1 cellular context compared by ENCODE assay signal in genomic region chr2:210541280-210541902, GRCh38.
TF ChIP-seq lines count a peak whose summit lies in the region.

No MANE protein-coding gene starts in this region.

TF ChIP-seq in HepG2, 621 proteins besides CTCF, POLR2A, EP300 and RAD21 (continued from another document and continues in another):
- TF ChIP-seq AFF4 (CRISPR knock-in tag; IDR thresholded peaks at IDR 0.05) (no peak), KAT7 (CRISPR knock-in tag; IDR thresholded peaks at IDR 0.05; ENCODE audit: borderline replicate concordance) (peak; percentile 63; the same call in 1 of the 2 replicates), RNF2 (conservative IDR thresholded peaks at IDR 0.05; ENCODE audit: low read depth) (no peak), CEBPG (CRISPR knock-in tag; IDR thresholded peaks at IDR 0.05) (peak; percentile 99), ZNF17 (CRISPR knock-in tag; IDR thresholded peaks at IDR 0.05) (no peak), ZSCAN25 (CRISPR knock-in tag; IDR thresholded peaks at IDR 0.05) (no peak), ZNF430 (CRISPR knock-in tag; IDR thresholded peaks at IDR 0.05) (no peak), ZBTB43 (CRISPR knock-in tag; conservative IDR thresholded peaks at IDR 0.05) (peak; percentile 81), ZFP1 (CRISPR knock-in tag; IDR thresholded peaks at IDR 0.05) (peak; percentile 94; the same call in 1 of the 2 replicates), ZBTB33 (CRISPR knock-in tag; IDR thresholded peaks at IDR 0.05) (no peak), PAX8 (CRISPR knock-in tag; IDR thresholded peaks at IDR 0.05; ENCODE audit: borderline replicate concordance) (no peak), ZNF317 (CRISPR knock-in tag; IDR thresholded peaks at IDR 0.05) (peak; percentile 85; the same call in 1 of the 2 replicates), ZNF543 (CRISPR knock-in tag; IDR thresholded peaks at IDR 0.05) (no peak), ZXDC (CRISPR knock-in tag; IDR thresholded peaks at IDR 0.05) (no peak; the same call in 1 of the 2 replicates), ZBTB34 (CRISPR knock-in tag; IDR thresholded peaks at IDR 0.05) (peak; percentile 31; the same call in 1 of the 2 replicates), HOXA5 (CRISPR knock-in tag; IDR thresholded peaks at IDR 0.05) (peak; percentile 96), SALL2 (CRISPR knock-in tag; IDR thresholded peaks at IDR 0.05) (peak; percentile 82; the same call in 1 of the 2 replicates), POLR2AphosphoS5 (IDR thresholded peaks at IDR 0.05; ENCODE audit: low read depth, low read length) (peak; percentile 42; the same call in 1 of the 2 replicates), TOPORS (CRISPR knock-in tag; IDR thresholded peaks at IDR 0.05) (no peak; the same call in 1 of the 2 replicates), CBX2 (IDR thresholded peaks at IDR 0.05; ENCODE audit: low read depth, low read length) (no peak), CBX2 (CRISPR knock-in tag; IDR thresholded peaks at IDR 0.05; ENCODE audit: low read depth) (no peak), HIVEP1 (CRISPR knock-in tag; IDR thresholded peaks at IDR 0.05) (no peak), NFE2 (CRISPR knock-in tag; IDR thresholded peaks at IDR 0.05) (no peak), E2F5 (CRISPR knock-in tag; conservative IDR thresholded peaks at IDR 0.05) (no peak), THAP11 (CRISPR knock-in tag; IDR thresholded peaks at IDR 0.05) (peak; percentile 81), NR2F2 (IDR thresholded peaks at IDR 0.05; ENCODE audit: borderline replicate concordance, low read depth) (peak; percentile 84; the same call in 1 of the 2 replicates), PPARG (CRISPR knock-in tag; conservative IDR thresholded peaks at IDR 0.05) (peak; percentile 89), PAXIP1 (CRISPR knock-in tag; conservative IDR thresholded peaks at IDR 0.05) (peak; percentile 98), TP53 (CRISPR knock-in tag; conservative IDR thresholded peaks at IDR 0.05) (0 out of 2 replicates have a peak, but pooled peaks have one; percentile 19), ZNF550 (CRISPR knock-in tag; IDR thresholded peaks at IDR 0.05; ENCODE audit: borderline replicate concordance) (no peak), MIXL1 (CRISPR knock-in tag; IDR thresholded peaks at IDR 0.05) (peak; percentile 98), NFE2L1 (CRISPR knock-in tag; IDR thresholded peaks at IDR 0.05; ENCODE audit: borderline replicate concordance) (no peak), POLR2G (IDR thresholded peaks at IDR 0.05; ENCODE audit: low read depth, low read length) (peak; percentile 29; the same call in 1 of the 2 replicates), AHDC1 (CRISPR knock-in tag; IDR thresholded peaks at IDR 0.05; ENCODE audit: borderline replicate concordance) (peak; percentile 100), MEF2D (CRISPR knock-in tag; IDR thresholded peaks at IDR 0.05) (peak; percentile 65), SALL1 (CRISPR knock-in tag; IDR thresholded peaks at IDR 0.05) (peak; percentile 96), ZNF607 (CRISPR knock-in tag; IDR thresholded peaks at IDR 0.05; ENCODE audit: borderline replicate concordance) (peak; percentile 78; the same call in 1 of the 2 replicates), HNF4A (CRISPR knock-in tag; IDR thresholded peaks at IDR 0.05) (peak; percentile 92), XRCC5 (optimal IDR thresholded peaks at IDR 0.05; ENCODE audit: low read length) (no peak), MBD4 (IDR thresholded peaks at IDR 0.05; ENCODE audit: borderline replicate concordance, low read length) (peak; percentile 98)
